In the genomic region with DNA sequence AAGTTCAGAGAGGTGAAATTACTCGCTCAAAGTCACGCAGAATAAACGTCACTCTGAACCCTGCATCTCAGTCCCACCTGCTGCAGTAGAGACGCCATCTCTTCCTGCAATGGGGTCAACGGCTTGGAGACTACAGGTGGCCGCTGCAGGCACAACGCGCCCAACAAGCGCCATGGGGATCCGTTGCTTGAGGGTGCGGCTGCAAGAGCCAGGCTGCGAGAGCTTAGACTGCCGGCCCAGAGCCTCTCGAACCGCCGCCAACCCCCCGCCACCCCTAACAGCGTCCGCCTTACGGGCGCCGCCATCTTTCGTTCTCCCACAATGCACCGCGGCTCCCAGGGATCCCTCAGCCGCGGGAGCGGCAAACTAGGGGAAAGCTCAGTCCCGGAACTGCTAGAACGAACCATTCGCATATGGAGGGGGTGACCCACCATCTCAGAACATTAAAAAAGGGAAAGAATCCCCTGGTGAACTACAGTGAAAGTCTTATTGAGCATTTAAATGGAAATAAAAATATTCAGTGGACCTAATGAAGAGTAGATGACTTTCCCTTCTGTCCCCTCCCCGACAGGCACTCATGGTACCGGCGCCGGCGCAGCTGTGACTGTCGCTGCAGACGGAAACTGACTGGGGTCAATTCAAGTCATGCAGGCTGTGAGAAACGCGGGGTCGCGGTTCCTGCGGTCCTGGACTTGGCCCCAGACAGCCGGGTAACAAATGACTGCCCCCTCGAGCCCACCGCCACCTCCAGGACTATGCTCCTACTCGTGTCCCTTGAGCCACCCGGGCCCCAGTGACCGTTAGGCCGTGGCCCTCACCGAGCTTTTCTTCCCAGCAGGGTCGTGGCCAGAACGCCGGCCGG, we compare ENCODE assay signal across 8 cellular contexts. TPM values are rescaled to one million over a fixed set of nuclear protein-coding genes. Genes with fewer than 3 reads are reported as not detected.
A peak's percentile ranks its signal among the peaks of the same experiment; 100 is the strongest.
DNase-seq lines count a peak whose midpoint lies in the region; ATAC-seq lines count a peak whose summit lies in the region.

A gene (minus strand): TSS at position 316 of the 862 bp plus-strand sequence. CDS start 11 bp downstream, at position 305.
A gene (plus strand): TSS at position 636 of the 862 bp plus-strand sequence. CDS start 10 bp downstream, at position 646.

- DNase-seq in C1 segment of cervical spinal cord (lab: John Stamatoyannopoulos, UW) (peak; percentile 17 to 96 (median 88)), NCI-H526 treated with DMSO at 0.1 percent for 48 hours (lab: John Stamatoyannopoulos, UW) (peak; percentile 94), dedifferentiated amniotic fluid mesenchymal stem cell (ENCODE audit: extremely low spot score) (peak; percentile 86), left lobe of liver (ENCODE audit: low spot score) (peak; percentile 92)
- DNase-seq in activated CD4-positive, alpha-beta T cell treated with anti-CD3 and anti-CD28 coated beads, Interleukin-2, amount 50 U/mL, for 1 hour: peak; percentile 90
- peak; percentile 83 for DNase-seq in stimulated activated CD4-positive, alpha-beta T cell treated with anti-CD3 and anti-CD28 coated beads, Interleukin-2, amount 100 ng/mL, for 4 hours (ENCODE audit: low read depth)

- ATAC-seq in GM19351 (IDR thresholded peaks at IDR 0.05; ENCODE audit: unreplicated experiment): peak; percentile 81
- peak; percentile 78 for ATAC-seq in HG03520 (IDR thresholded peaks at IDR 0.05; ENCODE audit: unreplicated experiment)
- peak; percentile 94 for ATAC-seq in left lobe of liver

RNA-seq across cellular contexts. Expression of the first gene that starts in this region (rescaled TPM):
- 35.1 TPM for total RNA-seq in left lobe of liver

RNA-seq across cellular contexts. Expression of the second gene that starts in this region (rescaled TPM):
- 34.5 TPM for total RNA-seq in left lobe of liver

Comparison
In these comparisons a context has a peak if more than half of its experiments do, and no peak if none do; other contexts are left out.
1. Peak in every context shown above with its lines: DNase-seq and ATAC-seq.